In the genomic region with DNA sequence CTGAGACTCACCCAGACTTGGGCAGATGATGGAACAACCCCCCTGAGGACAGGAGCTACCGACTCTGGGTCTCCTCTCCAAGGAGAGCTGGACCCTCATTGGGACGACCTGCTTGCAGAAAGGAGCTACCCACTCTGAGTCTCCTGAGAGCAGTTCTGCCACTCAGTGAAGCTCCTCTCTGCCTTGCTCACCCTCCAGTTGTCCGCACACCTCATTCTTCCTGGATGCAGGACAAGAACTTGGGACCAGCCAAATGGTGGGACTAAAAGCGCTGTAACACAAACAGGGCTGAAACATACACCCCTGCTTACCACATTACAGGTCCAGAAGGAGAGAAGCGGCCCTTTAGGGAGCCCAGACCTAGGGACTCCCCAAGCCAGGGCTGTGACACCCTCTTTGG, we compare ENCODE assay signal across 21 cellular contexts.
DNase-seq lines count a peak whose midpoint lies in the region; ATAC-seq, FAIRE-seq and TF ChIP-seq lines count a peak whose summit lies in the region.
"Had no signal": no experiment of that assay in that cellular context is flagged by ENCODE, and none has a peak within 500 bp of the region (broad histone marks: within the 10 kb centered on the region; RNA-seq: fewer than 3 reads in every experiment).

No MANE protein-coding gene starts in this region.

- H3K79me2 ChIP-seq in HepG2 (ENCODE audit: insufficient read depth, low read length): no peaks in the 10 kb centered on the region

- H3K27me3 ChIP-seq in HepG2 (ENCODE audit: control insufficient read depth in 1 of 2, insufficient read depth in 2 of 2, low read length in 2 of 2) (peaks cover 0 to 25% of the 10 kb centered on the region in 2 experiments; a peak in 2 of 5 replicates), right lobe of liver (no peaks in the 10 kb centered on the region), left ventricle myocardium inferior (ENCODE audit: low read depth) (no peaks in the 10 kb centered on the region), aorta (ENCODE audit: control insufficient read depth in 1 of 2, insufficient read depth in 2 of 2, low read length in 1 of 2) (no peaks in the 10 kb centered on the region)
- H3K27me3 ChIP-seq: BLaER1 had no signal

- no peaks in the 10 kb centered on the region for H3K36me3 Mint-ChIP-seq in activated CD4-positive, alpha-beta T cell treated with anti-CD3 and anti-CD28 coated beads, Interleukin-2, amount 10 ng/mL, durations not matched to agents 24 days and 14 days (ENCODE audit: low read depth)
- H3K36me3 Mint-ChIP-seq in activated CD4-positive, alpha-beta T cell treated with anti-CD3 and anti-CD28 coated beads for 36 hours (ENCODE audit: low read depth): no peaks in the 10 kb centered on the region
- H3K36me3 Mint-ChIP-seq: CD14-positive monocyte; CD4-positive, alpha-beta memory T cell had no signal

- H3K4me1 Mint-ChIP-seq in activated CD4-positive, alpha-beta T cell treated with anti-CD3 and anti-CD28 coated beads, Interleukin-2, amount 10 ng/mL, durations not matched to agents 24 days and 14 days: no peaks in the 10 kb centered on the region
- no peaks in the 10 kb centered on the region for H3K4me1 Mint-ChIP-seq in activated CD4-positive, alpha-beta T cell treated with anti-CD3 and anti-CD28 coated beads for 36 hours
- H3K4me1 Mint-ChIP-seq: CD14-positive monocyte; CD4-positive, alpha-beta memory T cell had no signal

- CTCF ChIA-PET in activated CD4-positive, alpha-beta T cell treated with anti-CD3 and anti-CD28 coated beads for 36 hours (lab: Charles Lee): no interaction called here
- CTCF ChIA-PET in HepG2 (lab: Yijun Ruan, JAX; ENCODE audit: low intra/inter-chr PET ratio, low total read pairs): no interaction called here

- no peak for FAIRE-seq in HepG2 (lab: Jason Lieb, UNC)
- FAIRE-seq: A549, GM12892, HTR-8/SVneo had no signal

- TF ChIP-seq EP300 in HepG2 (IDR thresholded peaks at IDR 0.05; ENCODE audit: low read depth in 2 of 2, low read length in 2 of 2) (no peak), HepG2 (CRISPR knock-in tag; IDR thresholded peaks at IDR 0.05; ENCODE audit: borderline replicate concordance) (no peak)

- no peak for TF ChIP-seq RAD21 in HepG2 (CRISPR knock-in tag; IDR thresholded peaks at IDR 0.05)

- POLR2A ChIA-PET in activated CD4-positive, alpha-beta T cell treated with anti-CD3 and anti-CD28 coated beads for 36 hours (lab: Charles Lee): no interaction called here
- POLR2A ChIA-PET in HepG2 (lab: Yijun Ruan, JAX): no interaction called here

- H4K20me1 ChIP-seq in HepG2 (ENCODE audit: insufficient read depth, low read length): no peaks in the 10 kb centered on the region
- H4K20me1 ChIP-seq: BLaER1 had no signal

- H3K4me1 ChIP-seq in HepG2 (ENCODE audit: insufficient read depth, low read length): no peaks in the 10 kb centered on the region
- H3K4me1 ChIP-seq in right lobe of liver: no peaks in the 10 kb centered on the region
- H3K4me1 ChIP-seq in left ventricle myocardium inferior: peaks cover 37% of the 10 kb centered on the region
- H3K4me1 ChIP-seq in aorta (ENCODE audit: control insufficient read depth in 1 of 2, insufficient read depth in 2 of 2, low read length in 2 of 2): no peaks in the 10 kb centered on the region
- H3K4me1 ChIP-seq: BLaER1 had no signal

- H3K4me2 ChIP-seq in HepG2 (ENCODE audit: low read depth, low read length): no peak overlapping the region
- H3K4me2 ChIP-seq: A549, BLaER1 had no signal

- no TSS peak for BruUV-seq in HepG2 (replicated peaks; lab: Mats Ljungman, UMichigan)

- H3K4me3 ChIP-seq in HepG2 (replicated peaks in 1 of 3; ENCODE audit: insufficient read depth in 1 of 3, low read depth in 2 of 3, low read length in 3 of 3): no peak overlapping the region
- H3K4me3 ChIP-seq in right lobe of liver: no peak overlapping the region
- peak overlapping the region; percentile 45 for H3K4me3 ChIP-seq in left ventricle myocardium inferior
- no peak overlapping the region for H3K4me3 ChIP-seq in aorta (ENCODE audit: low read length in 2 of 2)
- H3K4me3 ChIP-seq: A549, BLaER1 had no signal

- ATAC-seq in activated CD4-positive, alpha-beta T cell treated with anti-CD3 and anti-CD28 coated beads for 36 hours: no peak
- ATAC-seq in HepG2: peak; percentile 30; the same call in 1 of the 3 replicates
- ATAC-seq in right lobe of liver: no peak
- ATAC-seq in aorta (ENCODE audit: low FRiP score): peak; percentile 33
- ATAC-seq: HCT116 had no signal

- TF ChIP-seq POLR2A in HepG2 (IDR thresholded peaks at IDR 0.05; ENCODE audit: insufficient read depth in 1 of 2, low read depth in 2 of 2, low read length in 2 of 2) (no peak), right lobe of liver (IDR thresholded peaks at IDR 0.05) (no peak)

- no peak overlapping the region for H3K27ac Mint-ChIP-seq in activated CD4-positive, alpha-beta T cell treated with anti-CD3 and anti-CD28 coated beads, Interleukin-2, amount 10 ng/mL, durations not matched to agents 24 days and 14 days
- no peak overlapping the region for H3K27ac Mint-ChIP-seq in activated CD4-positive, alpha-beta T cell treated with anti-CD3 and anti-CD28 coated beads for 36 hours
- H3K27ac Mint-ChIP-seq: CD14-positive monocyte; CD4-positive, alpha-beta memory T cell; HFFc6 had no signal

- H3K9me3 Mint-ChIP-seq in activated CD4-positive, alpha-beta T cell treated with anti-CD3 and anti-CD28 coated beads, Interleukin-2, amount 10 ng/mL, durations not matched to agents 24 days and 14 days: no peaks in the 10 kb centered on the region
- H3K9me3 Mint-ChIP-seq in activated CD4-positive, alpha-beta T cell treated with anti-CD3 and anti-CD28 coated beads for 36 hours (ENCODE audit: low read depth): no peaks in the 10 kb centered on the region
- H3K9me3 Mint-ChIP-seq: CD14-positive monocyte; CD4-positive, alpha-beta memory T cell; HFFc6 had no signal

- H3K4me3 Mint-ChIP-seq in activated CD4-positive, alpha-beta T cell treated with anti-CD3 and anti-CD28 coated beads, Interleukin-2, amount 10 ng/mL, durations not matched to agents 24 days and 14 days: no peak overlapping the region
- H3K4me3 Mint-ChIP-seq in activated CD4-positive, alpha-beta T cell treated with anti-CD3 and anti-CD28 coated beads for 36 hours: no peak overlapping the region
- H3K4me3 Mint-ChIP-seq: CD14-positive monocyte; CD4-positive, alpha-beta memory T cell; HFFc6 had no signal

- H3K9ac ChIP-seq in HepG2 (ENCODE audit: insufficient read depth, low read depth, low read length): no peak overlapping the region
- H3K9ac ChIP-seq: BLaER1 had no signal

- TF ChIP-seq CTCF in HepG2 (CRISPR knock-in tag; IDR thresholded peaks at IDR 0.05) (no peak), right lobe of liver (IDR thresholded peaks at IDR 0.05) (no peak), left ventricle myocardium inferior (IDR thresholded peaks at IDR 0.05; ENCODE audit: borderline replicate concordance) (no peak)

- H2AFZ ChIP-seq in HepG2 (ENCODE audit: low read length): no peak overlapping the region

- in situ Hi-C loops in HepG2 (cut with HindIII; ENCODE audit: extremely low pct_ligation_motif_present, low pct_unique_long_range_greater_than_20kb): no loop called here

- H3K27ac ChIP-seq in HepG2 (ENCODE audit: extremely low read length, insufficient read depth, low read length) (no peak overlapping the region), right lobe of liver (no peak overlapping the region), left ventricle myocardium inferior (replicated peaks) (peak overlapping the region; percentile 65), aorta (ENCODE audit: low read depth in 1 of 2, low read length in 2 of 2) (no peak overlapping the region)
- H3K27ac ChIP-seq: 22Rv1, A549, BLaER1 had no signal

- H3K9me3 ChIP-seq in HepG2 (ENCODE audit: low read length) (no peaks in the 10 kb centered on the region), right lobe of liver (no peaks in the 10 kb centered on the region), left ventricle myocardium inferior (replicated peaks) (no peaks in the 10 kb centered on the region), aorta (ENCODE audit: control insufficient read depth, low read length) (no peaks in the 10 kb centered on the region)
- H3K9me3 ChIP-seq: A549, BLaER1 had no signal

- H3K27me3 Mint-ChIP-seq in activated CD4-positive, alpha-beta T cell treated with anti-CD3 and anti-CD28 coated beads, Interleukin-2, amount 10 ng/mL, durations not matched to agents 24 days and 14 days: peaks cover 19% of the 10 kb centered on the region
- H3K27me3 Mint-ChIP-seq in activated CD4-positive, alpha-beta T cell treated with anti-CD3 and anti-CD28 coated beads for 36 hours: no peaks in the 10 kb centered on the region

- no peaks in the 10 kb centered on the region for H3K36me3 ChIP-seq in HepG2 (replicated peaks in 1 of 2; ENCODE audit: control insufficient read depth in 1 of 2, insufficient read depth in 2 of 2, low read length in 2 of 2)
- H3K36me3 ChIP-seq in right lobe of liver: no peaks in the 10 kb centered on the region
- H3K36me3 ChIP-seq in left ventricle myocardium inferior: no peaks in the 10 kb centered on the region
- no peaks in the 10 kb centered on the region for H3K36me3 ChIP-seq in aorta (ENCODE audit: control insufficient read depth in 1 of 2, insufficient read depth in 2 of 2, low read length in 1 of 2)
- H3K36me3 ChIP-seq: BLaER1 had no signal

- intact Hi-C loops in activated CD4-positive, alpha-beta T cell treated with anti-CD3 and anti-CD28 coated beads, Interleukin-2, amount 10 ng/mL, durations not matched to agents 24 days and 14 days (cut with micrococcal nuclease): no loop called here
- intact Hi-C loops in activated CD4-positive, alpha-beta T cell treated with anti-CD3 and anti-CD28 coated beads for 36 hours (cut with DNase I, micrococcal nuclease): no loop called here
- intact Hi-C loops in HepG2 (cut with micrococcal nuclease; ENCODE audit: unreplicated experiment): no loop called here
- intact Hi-C loops in right lobe of liver (cut with DNase I): no loop called here
- intact Hi-C loops in left ventricle myocardium inferior (cut with micrococcal nuclease): no loop called here
- intact Hi-C loops in aorta (cut with DNase I): no loop called here

- 40% methylated on average over 3 of the region's 5 CpGs for WGBS in HepG2 (ENCODE audit: low lambda C conversion rate)
- WGBS in right lobe of liver (ENCODE audit: insufficient coverage, low coverage, low lambda C conversion rate, missing lambda C conversion rate): 91% methylated on average over 5 of the region's 5 CpGs
- WGBS in aorta, 2 donors: 85 to 89% methylated on average over 5 of the region's 5 CpGs

- DNase-seq in activated CD4-positive, alpha-beta T cell treated with anti-CD3 and anti-CD28 coated beads, Interleukin-2, amount 10 ng/mL, durations not matched to agents 24 days and 14 days: peak; percentile 49
- DNase-seq in activated CD4-positive, alpha-beta T cell treated with anti-CD3 and anti-CD28 coated beads for 36 hours: no peak
- no peak for DNase-seq in HepG2 (ENCODE audit: low spot score)
- DNase-seq in right lobe of liver: no peak
- no peak for DNase-seq in left ventricle myocardium inferior
- DNase-seq in aorta: no peak
- DNase-seq in OCI-M2 (lab: John Stamatoyannopoulos, UW; ENCODE audit: unreplicated experiment): no peak
- no peak for DNase-seq in GM19238 (ENCODE audit: insufficient read length, low spot score)
- DNase-seq: CD4-positive, alpha-beta memory T cell; DMS153; GDM1; GOT3; H7; HFFc6 had no signal

TF ChIP-seq in HepG2, 621 proteins besides CTCF, POLR2A, EP300 and RAD21 (continues in another document):
- TF ChIP-seq SYNCRIP (IDR thresholded peaks at IDR 0.05; ENCODE audit: insufficient read depth, low read depth, low read length): no peak

Comparison
In these comparisons a context has a peak if more than half of its experiments do, and no peak if none do; other contexts are left out.
1. ATAC-seq: peak in HepG2 (single experiment) and aorta (single experiment); none in activated CD4-positive, alpha-beta T cell treated with anti-CD3 and anti-CD28 coated beads for 36 hours (single experiment) and right lobe of liver (0 of 4).